8 cellular contexts compared by ENCODE assay signal in the genomic region with DNA sequence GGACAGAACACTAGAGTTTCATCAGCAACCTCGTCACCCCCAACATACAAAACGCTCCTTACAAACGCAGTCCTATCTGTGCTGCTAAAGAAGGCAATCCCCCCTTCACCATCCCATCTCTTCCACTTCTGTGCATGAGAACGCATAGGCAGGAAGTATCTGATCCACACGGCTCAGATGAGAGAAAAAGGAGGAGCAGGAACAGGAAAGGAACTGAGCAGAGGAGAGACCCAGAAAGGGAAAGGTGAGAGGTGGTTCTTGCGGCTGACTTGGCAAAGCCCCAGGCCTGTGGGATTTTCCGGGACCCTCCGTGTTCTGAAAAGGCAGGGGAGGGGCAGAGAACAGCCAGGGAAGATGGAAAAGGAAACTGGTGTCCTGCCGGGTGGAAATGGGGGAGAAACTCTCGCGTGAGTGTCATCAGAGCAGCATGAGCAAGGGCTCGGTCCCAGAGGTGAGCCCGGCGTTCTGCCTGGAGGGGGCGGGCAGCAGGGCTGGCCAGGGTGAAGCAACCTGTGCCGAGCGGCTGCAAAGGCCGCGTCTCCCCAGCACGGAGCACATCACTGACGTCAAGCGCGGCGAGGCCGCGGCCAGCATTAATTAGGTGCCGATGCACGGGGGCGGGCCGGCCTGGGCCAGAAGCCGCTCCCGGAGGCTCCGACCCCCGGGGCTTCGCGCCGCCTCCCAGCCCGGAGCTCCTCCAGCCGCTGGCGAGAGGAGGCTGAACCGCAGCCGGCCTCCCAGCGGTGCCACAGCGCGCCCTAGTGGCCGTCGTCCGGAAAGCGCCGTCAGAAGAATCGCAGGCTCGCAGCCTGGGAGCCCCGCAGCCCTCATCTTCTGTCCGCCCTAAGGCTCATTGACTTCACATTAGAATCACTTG. TPM values are rescaled to one million over a fixed set of nuclear protein-coding genes. Genes with fewer than 3 reads are reported as not detected.
A peak's percentile ranks its signal among the peaks of the same experiment; 100 is the strongest.
DNase-seq lines count a peak whose midpoint lies in the region; ATAC-seq and TF ChIP-seq lines count a peak whose summit lies in the region.

No MANE protein-coding gene starts in this region.

- H3K9me3 ChIP-seq in Panc1 (ENCODE audit: control insufficient read depth, insufficient read depth, low read depth, low read length) = no peaks in the 10 kb centered on the region

- peak overlapping the region; percentile 68 to 88 (median 79) for H3K27ac Mint-ChIP-seq in nephron

- peaks cover 19% of the 10 kb centered on the region for H3K4me1 ChIP-seq in Panc1 (ENCODE audit: control insufficient read depth, insufficient read depth, low read length)

- peaks cover 13% of the 10 kb centered on the region for H3K36me3 Mint-ChIP-seq in nephron (ENCODE audit: low read depth)

- peaks cover 38% of the 10 kb centered on the region for H3K4me1 Mint-ChIP-seq in nephron

- in situ Hi-C loops in KBM-7 (cut with MboI; ENCODE audit: low pct_unique_long_range_greater_than_20kb, low sequenced_read_pairs) (loop anchor here (10.0 kb wide), 1 partner anchor 531 kb away; no protein-coding TSS in a partner anchor), Panc1 (cut with HindIII; ENCODE audit: low pct_unique_long_range_greater_than_20kb, low sequenced_read_pairs) (loop anchor here (25.0 kb wide), 1 partner anchor 553 kb away; no protein-coding TSS in a partner anchor)

- intact Hi-C loops in Panc1 (cut with micrococcal nuclease; ENCODE audit: unreplicated experiment) = loop anchor here (1.0 to 5.0 kb wide), 4 partner anchors 179 to 648 kb away; partner anchors contain the start of gene HES1

- peak; percentile 99 for TF ChIP-seq CTCF in Panc1 (IDR thresholded peaks at IDR 0.05)
- TF ChIP-seq CTCF in nephron (IDR thresholded peaks at IDR 0.05; ENCODE audit: unreplicated experiment in 3 of 3) = peak; percentile 92 to 98 (median 97)

- peak overlapping the region; percentile 73 for H3K27ac ChIP-seq in Panc1 (ENCODE audit: low read length)

- peaks cover 13% of the 10 kb centered on the region for H3K9me3 Mint-ChIP-seq in nephron

- POLR2A ChIA-PET in Panc1 (lab: Charles Lee) = interaction anchor here (0.7 to 1.4 kb wide), 2 partner anchors 174 to 535 kb away, joined by 3 to 4 read pairs; no protein-coding TSS in a partner anchor

- no peaks in the 10 kb centered on the region for H3K36me3 ChIP-seq in Panc1 (ENCODE audit: control insufficient read depth, insufficient read depth, low read length)

- no TSS peak for BruUV-seq in Panc1 (replicated peaks; lab: Mats Ljungman, UMichigan)

- ATAC-seq in GM21723 (IDR thresholded peaks at IDR 0.05; ENCODE audit: unreplicated experiment) = peak; percentile 92
- ATAC-seq in Panc1 = peak; percentile 92

- DNase-seq in DMS79 treated with DMSO at 0.1 percent for 48 hours (lab: John Stamatoyannopoulos, UW) = peak; percentile 86
- peak; percentile 91 for DNase-seq in KBM-7
- no peak for DNase-seq in Panc1 (ENCODE audit: low read depth, low spot score)
- peak; percentile 71 to 75 for DNase-seq in activated T-helper 1 cell treated with anti-CD3 and anti-CD28 coated beads, Interleukin-2, amount 50 U/mL, for 16 hours (ENCODE audit: low read depth in 1 of 2, low spot score in 1 of 2)
- peak; percentile 69 for DNase-seq in fibroblast of peridontal ligament (ENCODE audit: extremely low read depth)
- DNase-seq in stimulated activated naive CD4-positive, alpha-beta T cell treated with Interleukin-2 at 50 U/mL for 16 hours (lab: John Stamatoyannopoulos, UW) = peak; percentile 70

- CTCF ChIA-PET in Panc1 (lab: Charles Lee) = interaction anchor here (0.6 to 1.6 kb wide), 14 partner anchors 39 to 534 kb away, joined by 3 to 28 read pairs (median 4); partner anchors contain the start of gene HES1

- peaks cover 43% of the 10 kb centered on the region for H3K27me3 Mint-ChIP-seq in nephron (ENCODE audit: low read depth)

- H3K4me3 ChIP-seq in Panc1 (ENCODE audit: low read depth in 2 of 2, low read length in 2 of 2) = peak overlapping the region; percentile 37 to 73

- no peaks in the 10 kb centered on the region for H3K27me3 ChIP-seq in Panc1 (ENCODE audit: control insufficient read depth, insufficient read depth, low read length)

- peak overlapping the region; percentile 76 to 81 (median 78) for H3K4me3 Mint-ChIP-seq in nephron

RNA-seq across cellular contexts. Expression of gene CPN2, which starts 35.8 kb away (rescaled TPM):
- total RNA-seq in Panc1 (2021; ENCODE audit: unreplicated experiment) = 0.08 TPM
- not detected for polyA plus RNA-seq in Panc1 (2012; ENCODE audit: insufficient read length)

RNA-seq across cellular contexts. Expression of gene LRRC15, which starts 54.2 kb away (rescaled TPM):
- 0.28 TPM for total RNA-seq in Panc1 (2021; ENCODE audit: unreplicated experiment)
- polyA plus RNA-seq in Panc1 (2012; ENCODE audit: insufficient read length) = 0.11 TPM
